25 cellular contexts compared by ENCODE assay signal in the genomic region with DNA sequence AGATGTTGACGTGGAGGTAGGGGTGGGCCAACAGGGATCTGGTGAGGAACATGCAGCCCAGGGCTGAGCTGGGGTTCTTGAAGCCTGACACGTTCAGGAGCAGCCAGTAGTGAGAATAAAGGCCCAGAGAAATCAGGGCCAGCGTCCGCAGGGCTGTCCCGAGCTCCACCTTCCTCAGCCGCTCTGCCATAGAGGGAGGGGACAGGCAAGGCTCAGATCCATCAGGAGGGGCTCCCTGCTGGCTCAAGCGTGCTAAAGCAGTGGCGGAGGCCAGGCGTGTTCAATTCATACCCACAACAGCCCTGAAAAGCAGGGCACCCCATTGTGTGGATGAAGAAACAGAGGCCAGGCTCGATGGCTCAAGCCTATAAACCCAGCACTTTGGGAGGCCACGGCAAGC. TPM values are rescaled to one million over a fixed set of nuclear protein-coding genes. Genes with fewer than 3 reads are reported as not detected.
DNase-seq lines count a peak whose midpoint lies in the region; ATAC-seq, FAIRE-seq and TF ChIP-seq lines count a peak whose summit lies in the region.
"Had no signal": no experiment of that assay in that cellular context is flagged by ENCODE, and none has a peak within 500 bp of the region (broad histone marks: within the 10 kb centered on the region; RNA-seq: fewer than 3 reads in every experiment).

No MANE protein-coding gene starts in this region.

- no peak for TF ChIP-seq EP300 in HepG2 (IDR thresholded peaks at IDR 0.05; ENCODE audit: low read depth in 2 of 2, low read length in 2 of 2)
- TF ChIP-seq EP300 in HepG2 (CRISPR knock-in tag; IDR thresholded peaks at IDR 0.05; ENCODE audit: borderline replicate concordance): no peak

- H3K9me3 Mint-ChIP-seq in WTC11 (no peaks in the 10 kb centered on the region), endodermal cell (no peaks in the 10 kb centered on the region)
- H3K9me3 Mint-ChIP-seq: CD4-positive, alpha-beta T cell had no signal

- no peaks in the 10 kb centered on the region for H4K20me1 ChIP-seq in HepG2 (ENCODE audit: insufficient read depth, low read length)
- H4K20me1 ChIP-seq: BLaER1 treated with 17β-estradiol and CSF1 and Interleukin-3, amounts not matched to agents 10 nM and 100 nM had no signal

- ATAC-seq in HepG2: peak; percentile 16; the same call in 2 of the 3 replicates
- no peak for ATAC-seq in right lobe of liver
- ATAC-seq in WTC11: peak; percentile 31; the same call in 1 of the 2 replicates
- ATAC-seq: A549, GM12878 had no signal

- H3K36me3 ChIP-seq in HepG2 (replicated peaks in 1 of 2; ENCODE audit: control insufficient read depth in 1 of 2, insufficient read depth in 2 of 2, low read length in 2 of 2): no peaks in the 10 kb centered on the region
- H3K36me3 ChIP-seq in right lobe of liver: no peaks in the 10 kb centered on the region
- H3K36me3 ChIP-seq in endodermal cell (ENCODE audit: control insufficient read depth, insufficient read depth, low read length): no peaks in the 10 kb centered on the region
- no peaks in the 10 kb centered on the region for H3K36me3 ChIP-seq in colonic mucosa
- H3K36me3 ChIP-seq: BE2C; BLaER1 treated with 17β-estradiol and CSF1 and Interleukin-3, amounts not matched to agents 10 nM and 100 nM had no signal

- H3K4me3 ChIP-seq in HepG2 (replicated peaks in 1 of 3; ENCODE audit: insufficient read depth in 1 of 3, low read depth in 2 of 3, low read length in 3 of 3) (no peak overlapping the region), right lobe of liver (no peak overlapping the region), endodermal cell (ENCODE audit: low read length) (no peak overlapping the region), colonic mucosa (no peak overlapping the region)
- H3K4me3 ChIP-seq: A549; BLaER1 treated with 17β-estradiol and CSF1 and Interleukin-3, amounts not matched to agents 10 nM and 100 nM; GM12878 had no signal

- no peak for TF ChIP-seq RAD21 in HepG2 (CRISPR knock-in tag; IDR thresholded peaks at IDR 0.05)

- H3K27ac Mint-ChIP-seq in WTC11: no peak overlapping the region
- H3K27ac Mint-ChIP-seq in endodermal cell: no peak overlapping the region
- H3K27ac Mint-ChIP-seq: CD14-positive monocyte; CD4-positive, alpha-beta T cell had no signal

- no peaks in the 10 kb centered on the region for H3K79me2 ChIP-seq in HepG2 (ENCODE audit: insufficient read depth, low read length)

- CTCF ChIA-PET in HepG2 (lab: Yijun Ruan, JAX; ENCODE audit: low intra/inter-chr PET ratio, low total read pairs): no interaction called here
- CTCF ChIA-PET in WTC11 (lab: Charles Lee): interaction anchor here (0.6 to 1.7 kb wide), 6 partner anchors 11 to 80 kb away, joined by 3 to 7 read pairs (median 4); a partner anchor contains a TSS

- no peak overlapping the region for H3K27ac ChIP-seq in HepG2 (ENCODE audit: extremely low read length, insufficient read depth, low read length)
- no peak overlapping the region for H3K27ac ChIP-seq in right lobe of liver
- H3K27ac ChIP-seq in endodermal cell (ENCODE audit: low read depth, low read length): no peak overlapping the region
- H3K27ac ChIP-seq in colonic mucosa: no peak overlapping the region
- H3K27ac ChIP-seq: A549; BLaER1 treated with 17β-estradiol and CSF1 and Interleukin-3, amounts not matched to agents 10 nM and 100 nM had no signal

- no peak for TF ChIP-seq POLR2A in HepG2 (IDR thresholded peaks at IDR 0.05; ENCODE audit: insufficient read depth in 1 of 2, low read depth in 2 of 2, low read length in 2 of 2)
- no peak for TF ChIP-seq POLR2A in right lobe of liver (IDR thresholded peaks at IDR 0.05)

- H3K27me3 Mint-ChIP-seq in WTC11 (ENCODE audit: low read depth): peaks cover 8% of the 10 kb centered on the region; the same call in 1 of the 2 replicates
- H3K27me3 Mint-ChIP-seq in endodermal cell (ENCODE audit: insufficient read depth): peaks cover 14% of the 10 kb centered on the region

- BruUV-seq in HepG2 (replicated peaks; lab: Mats Ljungman, UMichigan): no TSS peak

- no peak for TF ChIP-seq CTCF in HepG2 (CRISPR knock-in tag; IDR thresholded peaks at IDR 0.05)
- TF ChIP-seq CTCF in right lobe of liver (IDR thresholded peaks at IDR 0.05): no peak
- no peak for TF ChIP-seq CTCF in WTC11 (IDR thresholded peaks at IDR 0.05)
- no peak for TF ChIP-seq CTCF in endodermal cell (conservative IDR thresholded peaks at IDR 0.05)
- no peak for TF ChIP-seq CTCF in colonic mucosa (IDR thresholded peaks at IDR 0.05)

- H3K4me1 ChIP-seq in HepG2 (ENCODE audit: insufficient read depth, low read length): peaks cover 28% of the 10 kb centered on the region
- peaks cover 0 to 3% (median 0%) of the 10 kb centered on the region in 4 donors for H3K4me1 ChIP-seq in right lobe of liver
- no peaks in the 10 kb centered on the region for H3K4me1 ChIP-seq in endodermal cell (ENCODE audit: control insufficient read depth, insufficient read depth, low read length)
- no peaks in the 10 kb centered on the region for H3K4me1 ChIP-seq in colonic mucosa
- H3K4me1 ChIP-seq: A549, BE2C had no signal

- no peak overlapping the region for H2AFZ ChIP-seq in HepG2 (ENCODE audit: low read length)

- H3K27me3 ChIP-seq in HepG2 (ENCODE audit: control insufficient read depth in 1 of 2, insufficient read depth in 2 of 2, low read length in 2 of 2): peaks cover 13 to 58% of the 10 kb centered on the region in 2 experiments; a peak in 4 of 5 replicates
- H3K27me3 ChIP-seq in right lobe of liver: no peaks in the 10 kb centered on the region
- no peaks in the 10 kb centered on the region for H3K27me3 ChIP-seq in endodermal cell (ENCODE audit: control insufficient read depth, insufficient read depth, low read length, poor library complexity, severe bottlenecking)
- no peaks in the 10 kb centered on the region for H3K27me3 ChIP-seq in colonic mucosa
- H3K27me3 ChIP-seq: BE2C; BLaER1 treated with 17β-estradiol and CSF1 and Interleukin-3, amounts not matched to agents 10 nM and 100 nM had no signal

- DNase-seq in HepG2 (ENCODE audit: low spot score) (no peak), right lobe of liver (no peak), WTC11 (ENCODE audit: low spot score) (no peak), endodermal cell (peak; percentile 60), DMS 273 treated with DMSO at 0.1 percent for 48 hours (lab: John Stamatoyannopoulos, UW) (no peak), SW 1271 (lab: John Stamatoyannopoulos, UW) (no peak), colonic mucosa (no peak)
- DNase-seq: 8988T; ACHN; AML-193; BE2C; Calu3; CD4-positive, alpha-beta T cell; COR-L47; DMS153; DND-41; GDM1; GOT3; H7; HCEC 1CT had no signal

- in situ Hi-C loops in HepG2 (cut with HindIII; ENCODE audit: extremely low pct_ligation_motif_present, low pct_unique_long_range_greater_than_20kb): no loop called here

- no peak for FAIRE-seq in HepG2 (lab: Jason Lieb, UNC)
- FAIRE-seq: A549, GM12878, GM19239 had no signal

- H3K4me3 Mint-ChIP-seq in WTC11 (no peak overlapping the region), endodermal cell (no peak overlapping the region)
- H3K4me3 Mint-ChIP-seq: CD14-positive monocyte; CD4-positive, alpha-beta T cell had no signal

- POLR2A ChIA-PET in HepG2 (lab: Yijun Ruan, JAX) (interaction anchor here (2.8 kb wide), 1 partner anchor 8 kb away, joined by 17 read pairs; a partner anchor contains a TSS), WTC11 (lab: Charles Lee) (interaction anchor here (0.6 to 2.5 kb wide), 2 partner anchors 8 to 28 kb away, joined by 3 to 9 read pairs; a partner anchor contains a TSS)

- H3K4me1 Mint-ChIP-seq in WTC11 (peaks cover 8% of the 10 kb centered on the region), endodermal cell (peaks cover 2% of the 10 kb centered on the region)

- H3K9ac ChIP-seq in HepG2 (ENCODE audit: insufficient read depth, low read depth, low read length): no peak overlapping the region
- H3K9ac ChIP-seq in endodermal cell (ENCODE audit: extremely low read depth, low read length, poor library complexity, severe bottlenecking): no peak overlapping the region
- no peak overlapping the region for H3K9ac ChIP-seq in colonic mucosa (ENCODE audit: low read depth in 2 of 2, low read length in 2 of 2)
- H3K9ac ChIP-seq: BLaER1 treated with 17β-estradiol and CSF1 and Interleukin-3, amounts not matched to agents 10 nM and 100 nM had no signal

- H3K4me2 ChIP-seq in HepG2 (ENCODE audit: low read depth, low read length): no peak overlapping the region
- H3K4me2 ChIP-seq: A549; BLaER1 treated with 17β-estradiol and CSF1 and Interleukin-3, amounts not matched to agents 10 nM and 100 nM had no signal

- no peaks in the 10 kb centered on the region for H3K36me3 Mint-ChIP-seq in WTC11
- H3K36me3 Mint-ChIP-seq in endodermal cell (ENCODE audit: low read depth): no peaks in the 10 kb centered on the region
- H3K36me3 Mint-ChIP-seq: CD14-positive monocyte had no signal

- WGBS in HepG2 (ENCODE audit: low lambda C conversion rate): 26% methylated on average over 11 of the region's 11 CpGs
- no CpG with 5 or more reads among the region's 11 CpGs for WGBS in right lobe of liver (ENCODE audit: insufficient coverage, low coverage, low lambda C conversion rate, missing lambda C conversion rate)
- 80 to 89% methylated on average over 8 to 11 of the region's 11 CpGs for WGBS in endodermal cell (ENCODE audit: insufficient coverage in 1 of 2, insufficient read length in 1 of 2), 2 experiments

- intact Hi-C loops in HepG2 (cut with micrococcal nuclease; ENCODE audit: unreplicated experiment): no loop called here
- intact Hi-C loops in right lobe of liver (cut with DNase I): no loop called here
- intact Hi-C loops in colonic mucosa (cut with DNase I): no loop called here

- H3K9me3 ChIP-seq in HepG2 (ENCODE audit: low read length) (no peaks in the 10 kb centered on the region), right lobe of liver (no peaks in the 10 kb centered on the region), endodermal cell (ENCODE audit: control insufficient read depth, low read length) (no peaks in the 10 kb centered on the region), colonic mucosa (no peaks in the 10 kb centered on the region)
- H3K9me3 ChIP-seq: A549; BE2C; BLaER1 treated with 17β-estradiol and CSF1 and Interleukin-3, amounts not matched to agents 10 nM and 100 nM had no signal

RNA-seq across cellular contexts. Expression of a gene that starts 8.3 kb away (rescaled TPM):
- total RNA-seq in HepG2 (2016; rRNA removed; fragmentation: Illumina TruSeq; extraction: Trizol) (99.0 and 116 TPM in 2 replicates), right lobe of liver (10 to 100 TPM in 2 of 6 experiments, 1 to 10 TPM in 4; 7.7 to 18.7 (median 8.6) TPM), WTC11 (2021) (46.5 to 52.8 TPM (median 49.7 TPM) in 3 replicates), endodermal cell (10 to 100 TPM; 17.3 to 19.4 TPM), colonic mucosa (10 to 100 TPM; 17.7 to 26.9 TPM)
- 17.2 and 18.6 TPM in 2 replicates for total RNA-seq in HepG2 (2016; cell fraction: cytosol; rRNA removed; fragmentation: Illumina TruSeq; extraction: Trizol; ENCODE audit: low read depth)
- total RNA-seq in HepG2 (2016; cell fraction: insoluble cytoplasmic fraction; rRNA removed; fragmentation: Illumina TruSeq; extraction: Trizol): 96.0 and 122 TPM in 2 replicates
- 33.1 and 34.8 TPM in 2 replicates for total RNA-seq in HepG2 (2016; cell fraction: membrane; rRNA removed; fragmentation: Illumina TruSeq; extraction: Trizol)
- total RNA-seq in HepG2 (2016; cell fraction: nucleus; rRNA removed; fragmentation: Illumina TruSeq; extraction: Trizol): 59.6 and 66.9 TPM in 2 replicates
- polyA plus RNA-seq in HepG2 (2011; rRNA removed): 23.4 and 27.7 TPM in 2 replicates
- 25.9 and 36.5 TPM in 2 replicates for polyA plus RNA-seq in HepG2 (2011; cell fraction: cytosol; rRNA removed)
- 50.2 and 50.3 TPM in 2 replicates for polyA plus RNA-seq in HepG2 (2011; cell fraction: nucleus; rRNA removed)
- 12.3 and 15.3 TPM in 2 replicates for polyA plus RNA-seq in HepG2 (2012)
- 13.6 and 16.1 TPM in 2 replicates for polyA plus RNA-seq in HepG2 (2016; cell fraction: cytosol; fragmentation: Illumina TruSeq; extraction: Trizol; ENCODE audit: low read depth)
- polyA plus RNA-seq in HepG2 (2016; cell fraction: insoluble cytoplasmic fraction; fragmentation: Illumina TruSeq; extraction: Trizol; ENCODE audit: low read depth): 83.4 and 93.7 TPM in 2 replicates
- polyA plus RNA-seq in HepG2 (2016; cell fraction: membrane; fragmentation: Illumina TruSeq; extraction: Trizol; ENCODE audit: low read depth): 21.8 and 25.0 TPM in 2 replicates
- polyA plus RNA-seq in HepG2 (2016; cell fraction: nucleus; fragmentation: Illumina TruSeq; extraction: Trizol; ENCODE audit: insufficient read depth, low read depth): 111 and 113 TPM in 2 replicates
- polyA minus RNA-seq in HepG2 (2011; rRNA and poly(A)+ RNA removed; ENCODE audit: low replicate concordance): 11.0 and 40.8 TPM in 2 replicates
- polyA minus RNA-seq in HepG2 (2011; cell fraction: cytosol; rRNA and poly(A)+ RNA removed): 14.0 and 15.4 TPM in 2 replicates
- 10.0 and 10.6 TPM in 2 replicates for polyA minus RNA-seq in HepG2 (2011; cell fraction: nucleus; rRNA and poly(A)+ RNA removed)
- 14.8 TPM for polyA plus RNA-seq in endodermal cell (2013, experiment 1 of 2)
- 13.9 TPM for polyA plus RNA-seq in endodermal cell (2013, experiment 2 of 2)

RNA-seq across cellular contexts. Expression of a gene that starts 12.4 kb away (rescaled TPM):
- total RNA-seq in HepG2 (2016; rRNA removed; fragmentation: Illumina TruSeq; extraction: Trizol): 0.11 TPM in 1 of 2 replicates, not detected in the other
- 0.09 TPM in 1 of 2 replicates, not detected in the other for total RNA-seq in HepG2 (2016; cell fraction: cytosol; rRNA removed; fragmentation: Illumina TruSeq; extraction: Trizol; ENCODE audit: low read depth)
- 0.11 TPM in 1 of 2 replicates, not detected in the other for total RNA-seq in HepG2 (2016; cell fraction: insoluble cytoplasmic fraction; rRNA removed; fragmentation: Illumina TruSeq; extraction: Trizol)
- total RNA-seq in HepG2 (2016; cell fraction: membrane; rRNA removed; fragmentation: Illumina TruSeq; extraction: Trizol): not detected in 2 replicates
- total RNA-seq in HepG2 (2016; cell fraction: nucleus; rRNA removed; fragmentation: Illumina TruSeq; extraction: Trizol): 0.28 TPM in 1 of 2 replicates, not detected in the other
- polyA plus RNA-seq in HepG2 (2011; rRNA removed): 0.11 and 0.20 TPM in 2 replicates
- polyA plus RNA-seq in HepG2 (2011; cell fraction: cytosol; rRNA removed): 0.14 and 0.15 TPM in 2 replicates
- polyA plus RNA-seq in HepG2 (2011; cell fraction: nucleus; rRNA removed): 0.47 and 1.1 TPM in 2 replicates
- not detected in 2 replicates for polyA plus RNA-seq in HepG2 (2012)
- polyA plus RNA-seq in HepG2 (2016; cell fraction: cytosol; fragmentation: Illumina TruSeq; extraction: Trizol; ENCODE audit: low read depth): 0.18 TPM in 1 of 2 replicates, not detected in the other
- 0.10 TPM in 1 of 2 replicates, not detected in the other for polyA plus RNA-seq in HepG2 (2016; cell fraction: insoluble cytoplasmic fraction; fragmentation: Illumina TruSeq; extraction: Trizol; ENCODE audit: low read depth)
- polyA plus RNA-seq in HepG2 (2016; cell fraction: membrane; fragmentation: Illumina TruSeq; extraction: Trizol; ENCODE audit: low read depth): not detected in 2 replicates
- polyA plus RNA-seq in HepG2 (2016; cell fraction: nucleus; fragmentation: Illumina TruSeq; extraction: Trizol; ENCODE audit: insufficient read depth, low read depth): not detected in 2 replicates
- polyA minus RNA-seq in HepG2 (2011; rRNA and poly(A)+ RNA removed; ENCODE audit: low replicate concordance): 0.32 TPM in 1 of 2 replicates, not detected in the other
- not detected in 2 replicates for polyA minus RNA-seq in HepG2 (2011; cell fraction: cytosol; rRNA and poly(A)+ RNA removed)
- polyA minus RNA-seq in HepG2 (2011; cell fraction: nucleus; rRNA and poly(A)+ RNA removed): not detected in 2 replicates
- total RNA-seq in right lobe of liver: 1 to 10 TPM; 2.1 to 6.1 (median 3.7) TPM
- total RNA-seq in WTC11 (2021): 1.1 to 2.2 TPM (median 1.2 TPM) in 3 replicates
- 1 to 10 TPM; 4.7 to 5.7 TPM for total RNA-seq in endodermal cell
- polyA plus RNA-seq in endodermal cell (2013, experiment 1 of 2): 0.68 TPM
- 0.33 TPM for polyA plus RNA-seq in endodermal cell (2013, experiment 2 of 2)
- total RNA-seq in colonic mucosa: 10 to 100 TPM in 1 of 2 donors, under 1 TPM in 1; 0.30 to 18.4 TPM
- total RNA-seq: Calu3; CD4-positive, alpha-beta T cell; GM12878; H7 had no signal
- polyA plus RNA-seq: CD14-positive monocyte, GM12878 had no signal

RNA-seq across cellular contexts. Expression of a gene that starts 21.4 kb away (rescaled TPM):
- 0.11 TPM in 1 of 2 replicates, not detected in the other for total RNA-seq in HepG2 (2016; rRNA removed; fragmentation: Illumina TruSeq; extraction: Trizol)
- not detected in 2 replicates for total RNA-seq in HepG2 (2016; cell fraction: cytosol; rRNA removed; fragmentation: Illumina TruSeq; extraction: Trizol; ENCODE audit: low read depth)
- 0.15 TPM in 1 of 2 replicates, not detected in the other for total RNA-seq in HepG2 (2016; cell fraction: insoluble cytoplasmic fraction; rRNA removed; fragmentation: Illumina TruSeq; extraction: Trizol)
- not detected in 2 replicates for total RNA-seq in HepG2 (2016; cell fraction: membrane; rRNA removed; fragmentation: Illumina TruSeq; extraction: Trizol)
- total RNA-seq in HepG2 (2016; cell fraction: nucleus; rRNA removed; fragmentation: Illumina TruSeq; extraction: Trizol): 0.28 and 0.44 TPM in 2 replicates
- 0.03 and 0.07 TPM in 2 replicates for polyA plus RNA-seq in HepG2 (2011; rRNA removed)
- polyA plus RNA-seq in HepG2 (2011; cell fraction: cytosol; rRNA removed): 0.01 TPM in 2 replicates
- 0.17 and 0.29 TPM in 2 replicates for polyA plus RNA-seq in HepG2 (2011; cell fraction: nucleus; rRNA removed)
- polyA plus RNA-seq in HepG2 (2012): 0.03 and 0.08 TPM in 2 replicates
- not detected in 2 replicates for polyA plus RNA-seq in HepG2 (2016; cell fraction: cytosol; fragmentation: Illumina TruSeq; extraction: Trizol; ENCODE audit: low read depth)
- not detected in 2 replicates for polyA plus RNA-seq in HepG2 (2016; cell fraction: insoluble cytoplasmic fraction; fragmentation: Illumina TruSeq; extraction: Trizol; ENCODE audit: low read depth)
- polyA plus RNA-seq in HepG2 (2016; cell fraction: membrane; fragmentation: Illumina TruSeq; extraction: Trizol; ENCODE audit: low read depth): not detected in 2 replicates
- polyA plus RNA-seq in HepG2 (2016; cell fraction: nucleus; fragmentation: Illumina TruSeq; extraction: Trizol; ENCODE audit: insufficient read depth, low read depth): 0.15 and 0.44 TPM in 2 replicates
- polyA minus RNA-seq in HepG2 (2011; rRNA and poly(A)+ RNA removed; ENCODE audit: low replicate concordance): 0.14 TPM in 1 of 2 replicates, not detected in the other
- not detected in 2 replicates for polyA minus RNA-seq in HepG2 (2011; cell fraction: cytosol; rRNA and poly(A)+ RNA removed)
- polyA minus RNA-seq in HepG2 (2011; cell fraction: nucleus; rRNA and poly(A)+ RNA removed): 0.52 TPM in 1 of 2 replicates, not detected in the other
- under 1 TPM in 2 of 6 experiments, not detected in 4; 0.10 to 0.13 TPM for total RNA-seq in right lobe of liver
- total RNA-seq in WTC11 (2021): 0.14 to 0.31 TPM (median 0.23 TPM) in 3 replicates
- under 1 TPM; 0.24 to 0.31 TPM for total RNA-seq in endodermal cell
- 0.36 TPM for polyA plus RNA-seq in endodermal cell (2013, experiment 1 of 2)
- 0.33 TPM for polyA plus RNA-seq in endodermal cell (2013, experiment 2 of 2)
- under 1 TPM; 0.16 to 0.30 TPM for total RNA-seq in colonic mucosa
- total RNA-seq: Calu3; CD4-positive, alpha-beta T cell; H7 had no signal
- polyA plus RNA-seq: CD14-positive monocyte had no signal

RNA-seq across cellular contexts. Expression of a gene that starts 42.0 kb away (rescaled TPM):
- total RNA-seq in HepG2 (2016; rRNA removed; fragmentation: Illumina TruSeq; extraction: Trizol) (0.04 TPM in 1 of 2 replicates, not detected in the other), right lobe of liver (not detected), WTC11 (2021) (1.9 to 2.9 TPM (median 2.6 TPM) in 3 replicates), endodermal cell (under 1 TPM; 0.11 to 0.13 TPM), colonic mucosa (under 1 TPM in 1 of 2 donors, not detected in 1; 0.05 TPM)
- total RNA-seq in HepG2 (2016; cell fraction: cytosol; rRNA removed; fragmentation: Illumina TruSeq; extraction: Trizol; ENCODE audit: low read depth): not detected in 2 replicates
- total RNA-seq in HepG2 (2016; cell fraction: insoluble cytoplasmic fraction; rRNA removed; fragmentation: Illumina TruSeq; extraction: Trizol): not detected in 2 replicates
- not detected in 2 replicates for total RNA-seq in HepG2 (2016; cell fraction: membrane; rRNA removed; fragmentation: Illumina TruSeq; extraction: Trizol)
- total RNA-seq in HepG2 (2016; cell fraction: nucleus; rRNA removed; fragmentation: Illumina TruSeq; extraction: Trizol): not detected in 2 replicates
- polyA plus RNA-seq in HepG2 (2011; rRNA removed): not detected in 2 replicates
- polyA plus RNA-seq in HepG2 (2011; cell fraction: cytosol; rRNA removed): 0.01 TPM in 1 of 2 replicates, not detected in the other
- polyA plus RNA-seq in HepG2 (2011; cell fraction: nucleus; rRNA removed): 0.03 and 0.08 TPM in 2 replicates
- polyA plus RNA-seq in HepG2 (2012): not detected in 2 replicates
- not detected in 2 replicates for polyA plus RNA-seq in HepG2 (2016; cell fraction: cytosol; fragmentation: Illumina TruSeq; extraction: Trizol; ENCODE audit: low read depth)
- polyA plus RNA-seq in HepG2 (2016; cell fraction: insoluble cytoplasmic fraction; fragmentation: Illumina TruSeq; extraction: Trizol; ENCODE audit: low read depth): not detected in 2 replicates
- not detected in 2 replicates for polyA plus RNA-seq in HepG2 (2016; cell fraction: membrane; fragmentation: Illumina TruSeq; extraction: Trizol; ENCODE audit: low read depth)
- not detected in 2 replicates for polyA plus RNA-seq in HepG2 (2016; cell fraction: nucleus; fragmentation: Illumina TruSeq; extraction: Trizol; ENCODE audit: insufficient read depth, low read depth)
- 0.05 TPM in 1 of 2 replicates, not detected in the other for polyA minus RNA-seq in HepG2 (2011; rRNA and poly(A)+ RNA removed; ENCODE audit: low replicate concordance)
- not detected in 2 replicates for polyA minus RNA-seq in HepG2 (2011; cell fraction: cytosol; rRNA and poly(A)+ RNA removed)
- 0.12 and 0.13 TPM in 2 replicates for polyA minus RNA-seq in HepG2 (2011; cell fraction: nucleus; rRNA and poly(A)+ RNA removed)
- polyA plus RNA-seq in endodermal cell (2013, experiment 1 of 2): 0.32 TPM
- polyA plus RNA-seq in endodermal cell (2013, experiment 2 of 2): 0.25 TPM
- total RNA-seq: Calu3; CD4-positive, alpha-beta T cell had no signal
- polyA plus RNA-seq: CD14-positive monocyte had no signal

RNA-seq across cellular contexts. Expression of a gene that starts 43.0 kb away (rescaled TPM):
- total RNA-seq in HepG2 (2016; rRNA removed; fragmentation: Illumina TruSeq; extraction: Trizol) (not detected in 2 replicates), right lobe of liver (not detected), WTC11 (2021) (not detected in 3 replicates), endodermal cell (not detected), colonic mucosa (10 to 100 TPM in 1 of 2 donors, 1 to 10 TPM in 1; 5.7 to 18.4 TPM)
- total RNA-seq in HepG2 (2016; cell fraction: cytosol; rRNA removed; fragmentation: Illumina TruSeq; extraction: Trizol; ENCODE audit: low read depth): not detected in 2 replicates
- not detected in 2 replicates for total RNA-seq in HepG2 (2016; cell fraction: insoluble cytoplasmic fraction; rRNA removed; fragmentation: Illumina TruSeq; extraction: Trizol)
- total RNA-seq in HepG2 (2016; cell fraction: membrane; rRNA removed; fragmentation: Illumina TruSeq; extraction: Trizol): not detected in 2 replicates
- not detected in 2 replicates for total RNA-seq in HepG2 (2016; cell fraction: nucleus; rRNA removed; fragmentation: Illumina TruSeq; extraction: Trizol)
- polyA plus RNA-seq in HepG2 (2011; rRNA removed): not detected in 2 replicates
- polyA plus RNA-seq in HepG2 (2011; cell fraction: cytosol; rRNA removed): not detected in 2 replicates
- 0.06 TPM in 1 of 2 replicates, not detected in the other for polyA plus RNA-seq in HepG2 (2011; cell fraction: nucleus; rRNA removed)
- not detected in 2 replicates for polyA plus RNA-seq in HepG2 (2012)
- not detected in 2 replicates for polyA plus RNA-seq in HepG2 (2016; cell fraction: cytosol; fragmentation: Illumina TruSeq; extraction: Trizol; ENCODE audit: low read depth)
- not detected in 2 replicates for polyA plus RNA-seq in HepG2 (2016; cell fraction: insoluble cytoplasmic fraction; fragmentation: Illumina TruSeq; extraction: Trizol; ENCODE audit: low read depth)
- not detected in 2 replicates for polyA plus RNA-seq in HepG2 (2016; cell fraction: membrane; fragmentation: Illumina TruSeq; extraction: Trizol; ENCODE audit: low read depth)
- not detected in 2 replicates for polyA plus RNA-seq in HepG2 (2016; cell fraction: nucleus; fragmentation: Illumina TruSeq; extraction: Trizol; ENCODE audit: insufficient read depth, low read depth)
- not detected in 2 replicates for polyA minus RNA-seq in HepG2 (2011; rRNA and poly(A)+ RNA removed; ENCODE audit: low replicate concordance)
- polyA minus RNA-seq in HepG2 (2011; cell fraction: cytosol; rRNA and poly(A)+ RNA removed): not detected in 2 replicates
- polyA minus RNA-seq in HepG2 (2011; cell fraction: nucleus; rRNA and poly(A)+ RNA removed): not detected in 2 replicates
- polyA plus RNA-seq in endodermal cell (2013, experiment 1 of 2): not detected
- polyA plus RNA-seq in endodermal cell (2013, experiment 2 of 2): not detected
- total RNA-seq: Calu3; CD4-positive, alpha-beta T cell; GM12878; H7 had no signal
- polyA plus RNA-seq: CD14-positive monocyte, GM12878 had no signal

Comparison
In these comparisons a context has a peak if more than half of its experiments do, and no peak if none do; other contexts are left out.
1. ATAC-seq: peak in HepG2 (single experiment) and WTC11 (single experiment); none in right lobe of liver (0 of 4).